In genomic region chr3:106239195-106239697, GRCh38 we compare ENCODE assay signal across 27 cellular contexts.
"Had no signal": no experiment of that assay in that cellular context is flagged by ENCODE, and none has a peak within 500 bp of the region (broad histone marks: within the 10 kb centered on the region; RNA-seq: fewer than 3 reads in every experiment).

No MANE protein-coding gene starts in this region.

- H3K27ac Mint-ChIP-seq: naive thymus-derived CD4-positive, alpha-beta T cell; natural killer cell; nephron; stimulated activated effector memory CD8-positive, alpha-beta T cell treated with anti-CD3 and anti-CD28 coated beads, Interleukin-12 subunit alpha, Interleukin-12 subunit beta, amount 100 ng/mL, for 72 hours; stimulated activated naive B cell treated with anti-CD40 and anti-IgM and Interleukin-4, amounts not matched to agents 10 μg/mL and 1 μg/mL and 100 μg/mL, for 72 hours; stimulated activated naive CD8-positive, alpha-beta T cell treated with anti-CD3 and anti-CD28 coated beads, Interleukin-15, Interleukin-2, amounts not matched to agents 100 ng/mL and 50 ng/mL, for 24 hours; type B pancreatic cell had no signal

- H3K36me3 Mint-ChIP-seq: natural killer cell; stimulated activated effector memory CD8-positive, alpha-beta T cell treated with anti-CD3 and anti-CD28 coated beads, Interleukin-12 subunit alpha, Interleukin-12 subunit beta, amount 100 ng/mL, for 72 hours; type B pancreatic cell had no signal

- H3K9me3 ChIP-seq: neutrophil, prostate gland, right lobe of liver, sigmoid colon, stomach, thoracic aorta, thyroid gland, tibial nerve, upper lobe of right lung, uterus had no signal

- H3K27me3 Mint-ChIP-seq: naive thymus-derived CD4-positive, alpha-beta T cell; stimulated activated naive B cell treated with anti-CD40 and anti-IgM and Interleukin-4, amounts not matched to agents 10 μg/mL and 1 μg/mL and 100 μg/mL, for 72 hours; stimulated activated naive CD8-positive, alpha-beta T cell treated with anti-CD3 and anti-CD28 coated beads, Interleukin-15, Interleukin-2, amounts not matched to agents 100 ng/mL and 50 ng/mL, for 24 hours; type B pancreatic cell had no signal

- H3K27me3 ChIP-seq: neutrophil, right lobe of liver, sigmoid colon, stomach, thyroid gland, tibial nerve, upper lobe of right lung, uterus had no signal

- H3K4me1 Mint-ChIP-seq: natural killer cell, nephron, neural crest cell had no signal

- DNase-seq: naive thymus-derived CD4-positive, alpha-beta T cell; natural killer cell; nucleus accumbens; pancreas; right cardiac atrium; right lobe of liver; sigmoid colon; small intestine; stimulated activated CD4-positive, alpha-beta T cell treated with anti-CD3 and anti-CD28 coated beads, Interleukin-15, amount 100 ng/mL, for 24 hours; stimulated activated CD4-positive, alpha-beta T cell treated with anti-CD3 and anti-CD28 coated beads, Interleukin-2, amount 100 ng/mL, for 24 hours; stimulated activated CD4-positive, alpha-beta T cell treated with anti-CD3 and anti-CD28 coated beads, Interleukin-2, amount 100 ng/mL, for 48 hours; stimulated activated CD4-positive, alpha-beta T cell treated with anti-CD3 and anti-CD28 coated beads, Interleukin-4, amount 100 ng/mL, for 24 hours; stimulated activated naive B cell treated with anti-CD40 and anti-IgM and Interleukin-4, amounts not matched to agents 10 μg/mL and 1 μg/mL and 100 μg/mL, for 72 hours; stimulated activated naive CD4-positive, alpha-beta T cell treated with Interleukin-2 at 50 U/mL for 16 hours; stomach; thyroid gland; upper lobe of right lung; uterus had no signal

- ATAC-seq: naive thymus-derived CD4-positive, alpha-beta T cell; natural killer cell; pancreas; right cardiac atrium; right lobe of liver; stimulated activated effector memory CD8-positive, alpha-beta T cell treated with anti-CD3 and anti-CD28 coated beads, Interleukin-12 subunit alpha, Interleukin-12 subunit beta, amount 100 ng/mL, for 72 hours; stimulated activated naive B cell treated with anti-CD40 and anti-IgM and Interleukin-4, amounts not matched to agents 10 μg/mL and 1 μg/mL and 100 μg/mL, for 72 hours; upper lobe of right lung had no signal

- H3K4me1 ChIP-seq: pancreas, prostate gland, right lobe of liver, sigmoid colon, stomach, thyroid gland, tibial nerve, upper lobe of right lung, uterus had no signal

- H3K36me3 ChIP-seq: neutrophil, pancreas, prostate gland, right lobe of liver, sigmoid colon, stomach, thoracic aorta, thyroid gland, tibial nerve, upper lobe of right lung, uterus had no signal

- H3K4me3 Mint-ChIP-seq: naive thymus-derived CD4-positive, alpha-beta T cell; natural killer cell; nephron; neural crest cell; stimulated activated effector memory CD8-positive, alpha-beta T cell treated with anti-CD3 and anti-CD28 coated beads, Interleukin-12 subunit alpha, Interleukin-12 subunit beta, amount 100 ng/mL, for 72 hours; stimulated activated naive B cell treated with anti-CD40 and anti-IgM and Interleukin-4, amounts not matched to agents 10 μg/mL and 1 μg/mL and 100 μg/mL, for 72 hours; stimulated activated naive CD8-positive, alpha-beta T cell treated with anti-CD3 and anti-CD28 coated beads, Interleukin-15, Interleukin-2, amounts not matched to agents 100 ng/mL and 50 ng/mL, for 24 hours; type B pancreatic cell had no signal

- H3K27ac ChIP-seq: neutrophil, pancreas, prostate gland, right lobe of liver, sigmoid colon, stomach, thoracic aorta, thyroid gland, tibial nerve, upper lobe of right lung, uterus had no signal

- H3K4me3 ChIP-seq: pancreas, prostate gland, right lobe of liver, sigmoid colon, stomach, thoracic aorta, thyroid gland, tibial nerve, upper lobe of right lung, uterus had no signal

- FAIRE-seq: small intestine had no signal
